In the genomic region with DNA sequence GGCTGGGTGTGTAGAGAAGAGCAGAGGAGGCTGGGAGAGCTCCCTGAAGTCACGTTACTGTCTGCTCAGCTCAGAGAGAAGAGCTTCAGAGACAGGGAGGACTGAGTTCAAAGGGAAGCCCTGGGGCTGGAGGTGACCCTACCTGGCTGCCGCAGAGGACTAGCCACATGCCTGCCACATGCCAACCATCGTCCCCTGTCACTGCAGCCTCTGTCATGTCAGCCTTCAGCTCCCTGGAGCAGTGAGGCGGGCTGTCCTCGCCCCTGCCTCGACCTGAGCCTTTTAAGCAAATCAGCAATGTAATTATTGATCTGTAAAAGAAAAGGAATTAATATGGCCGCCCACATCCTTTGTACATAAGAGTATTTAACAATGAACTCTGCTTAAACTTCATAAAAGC, we compare ENCODE assay signal across 26 cellular contexts.
"Had no signal": no experiment of that assay in that cellular context is flagged by ENCODE, and none has a peak within 500 bp of the region (broad histone marks: within the 10 kb centered on the region; RNA-seq: fewer than 3 reads in every experiment).

No MANE protein-coding gene starts in this region.

- H3K27me3 ChIP-seq: cardiac muscle cell, esophagus squamous epithelium, gastroesophageal sphincter, neutrophil, pancreas had no signal

- H3K9me3 Mint-ChIP-seq: activated CD4-positive, alpha-beta T cell treated with anti-CD3 and anti-CD28 coated beads, Interleukin-2, amount 10 ng/mL, durations not matched to agents 7 days and 5 days; activated CD8-positive, alpha-beta T cell treated with anti-CD3 and anti-CD28 coated beads for 36 hours; activated naive CD4-positive, alpha-beta T cell treated with anti-CD3 and anti-CD28 coated beads for 36 hours; effector memory CD8-positive, alpha-beta T cell; mesothelial cell of epicardium; natural killer cell treated with Interleukin-12 subunit alpha and Interleukin-12 subunit beta and Interleukin-15 and Interleukin-18, amount 100 ng/mL, for 72 hours; stimulated activated naive CD8-positive, alpha-beta T cell treated with anti-CD3 and anti-CD28 coated beads, Interleukin-15, Interleukin-2, amounts not matched to agents 100 ng/mL and 50 ng/mL, for 24 hours; T-cell; T-helper 2 cell treated with Interferon-gamma antibody and Interleukin-4, amounts not matched to agents 5 μg/mL and 100 μg/mL, for 36 hours had no signal

- H3K9me3 ChIP-seq: esophagus squamous epithelium, gastroesophageal sphincter, heart left ventricle, neutrophil, pancreas, psoas muscle, tibial artery had no signal

- H3K36me3 Mint-ChIP-seq: mesothelial cell of epicardium; natural killer cell treated with Interleukin-12 subunit alpha and Interleukin-12 subunit beta and Interleukin-15 and Interleukin-18, amount 100 ng/mL, for 72 hours; T-cell had no signal

- DNase-seq: activated CD4-positive, alpha-beta T cell treated with anti-CD3 and anti-CD28 coated beads, Interleukin-2, amount 10 ng/mL, durations not matched to agents 7 days and 5 days; activated CD4-positive, CD25-positive, alpha-beta regulatory T cell treated with anti-CD3 and anti-CD28 coated beads, Interleukin-2, amount 50 U/mL, for 72 hours; activated effector memory CD4-positive, alpha-beta T cell treated with Interleukin-2 at 50 U/mL for 16 hours; activated naive CD4-positive, alpha-beta T cell treated with anti-CD3 and anti-CD28 coated beads for 36 hours; effector memory CD8-positive, alpha-beta T cell; esophagus squamous epithelium; kidney; stimulated activated CD4-positive, alpha-beta T cell treated with anti-CD3 and anti-CD28 coated beads, Interleukin-1b, Interleukin-23, amount 100 ng/mL, for 48 hours; substantia nigra; WERI-Rb-1 had no signal

- H3K4me3 ChIP-seq: cardiac muscle cell, esophagus squamous epithelium, gastroesophageal sphincter, heart left ventricle, lung, pancreas, psoas muscle, skin epidermis, tibial artery had no signal

- H3K27ac Mint-ChIP-seq: activated CD4-positive, alpha-beta T cell treated with anti-CD3 and anti-CD28 coated beads, Interleukin-2, amount 10 ng/mL, durations not matched to agents 7 days and 5 days; activated CD8-positive, alpha-beta T cell treated with anti-CD3 and anti-CD28 coated beads for 36 hours; activated naive CD4-positive, alpha-beta T cell treated with anti-CD3 and anti-CD28 coated beads for 36 hours; effector memory CD8-positive, alpha-beta T cell; mesothelial cell of epicardium; natural killer cell treated with Interleukin-12 subunit alpha and Interleukin-12 subunit beta and Interleukin-15 and Interleukin-18, amount 100 ng/mL, for 72 hours; stimulated activated naive CD8-positive, alpha-beta T cell treated with anti-CD3 and anti-CD28 coated beads, Interleukin-15, Interleukin-2, amounts not matched to agents 100 ng/mL and 50 ng/mL, for 24 hours; T-cell; T-helper 2 cell treated with Interferon-gamma antibody and Interleukin-4, amounts not matched to agents 5 μg/mL and 100 μg/mL, for 36 hours had no signal

- ATAC-seq: effector memory CD8-positive, alpha-beta T cell; gastroesophageal sphincter; heart left ventricle; natural killer cell treated with Interleukin-12 subunit alpha and Interleukin-12 subunit beta and Interleukin-15 and Interleukin-18, amount 100 ng/mL, for 72 hours; psoas muscle; right cardiac atrium; T-cell had no signal

- H3K36me3 ChIP-seq: cardiac muscle cell, esophagus squamous epithelium, gastroesophageal sphincter, heart left ventricle, neutrophil, pancreas, tibial artery, WERI-Rb-1 had no signal

- H3K27ac ChIP-seq: cardiac muscle cell, esophagus squamous epithelium, gastroesophageal sphincter, heart left ventricle, neutrophil, pancreas, psoas muscle, tibial artery, WERI-Rb-1 had no signal

- H3K4me3 Mint-ChIP-seq: activated CD4-positive, alpha-beta T cell treated with anti-CD3 and anti-CD28 coated beads, Interleukin-2, amount 10 ng/mL, durations not matched to agents 7 days and 5 days; activated CD8-positive, alpha-beta T cell treated with anti-CD3 and anti-CD28 coated beads for 36 hours; activated naive CD4-positive, alpha-beta T cell treated with anti-CD3 and anti-CD28 coated beads for 36 hours; effector memory CD8-positive, alpha-beta T cell; mesothelial cell of epicardium; natural killer cell treated with Interleukin-12 subunit alpha and Interleukin-12 subunit beta and Interleukin-15 and Interleukin-18, amount 100 ng/mL, for 72 hours; stimulated activated naive CD8-positive, alpha-beta T cell treated with anti-CD3 and anti-CD28 coated beads, Interleukin-15, Interleukin-2, amounts not matched to agents 100 ng/mL and 50 ng/mL, for 24 hours; T-cell; T-helper 2 cell treated with Interferon-gamma antibody and Interleukin-4, amounts not matched to agents 5 μg/mL and 100 μg/mL, for 36 hours had no signal

- H3K4me1 ChIP-seq: esophagus squamous epithelium, gastroesophageal sphincter, heart left ventricle, pancreas, psoas muscle, tibial artery had no signal

- H3K27me3 Mint-ChIP-seq: activated CD4-positive, alpha-beta T cell treated with anti-CD3 and anti-CD28 coated beads, Interleukin-2, amount 10 ng/mL, durations not matched to agents 7 days and 5 days; activated CD8-positive, alpha-beta T cell treated with anti-CD3 and anti-CD28 coated beads for 36 hours; natural killer cell treated with Interleukin-12 subunit alpha and Interleukin-12 subunit beta and Interleukin-15 and Interleukin-18, amount 100 ng/mL, for 72 hours; stimulated activated naive CD8-positive, alpha-beta T cell treated with anti-CD3 and anti-CD28 coated beads, Interleukin-15, Interleukin-2, amounts not matched to agents 100 ng/mL and 50 ng/mL, for 24 hours; T-cell had no signal
